29 cellular contexts compared by ENCODE assay signal in genomic region chr3:125479091-125479490, GRCh38.
"Had no signal": no experiment of that assay in that cellular context is flagged by ENCODE, and none has a peak within 500 bp of the region (broad histone marks: within the 10 kb centered on the region; RNA-seq: fewer than 3 reads in every experiment).

No MANE protein-coding gene starts in this region.

- H3K36me3 Mint-ChIP-seq: natural killer cell treated with Interleukin-12 subunit alpha and Interleukin-12 subunit beta and Interleukin-15 and Interleukin-18, amount 100 ng/mL, for 72 hours had no signal

- ATAC-seq: activated CD4-positive, alpha-beta T cell treated with anti-CD3 and anti-CD28 coated beads for 36 hours; activated T-cell treated with anti-CD3 and anti-CD28 coated beads, Interleukin-2, amount 50 U/mL, for 72 hours; gastrocnemius medialis; left ventricle myocardium superior; natural killer cell treated with Interleukin-12 subunit alpha and Interleukin-12 subunit beta and Interleukin-15 and Interleukin-18, amount 100 ng/mL, for 72 hours; pancreas; psoas muscle; stimulated activated effector memory CD8-positive, alpha-beta T cell treated with anti-CD3 and anti-CD28 coated beads, Interleukin-12 subunit alpha, Interleukin-12 subunit beta, amount 100 ng/mL, for 72 hours; stimulated activated naive CD8-positive, alpha-beta T cell treated with anti-CD3 and anti-CD28 coated beads, Interleukin-15, amount 100 ng/mL, for 72 hours; WTC11 had no signal

- H3K27ac Mint-ChIP-seq: activated CD4-positive, alpha-beta memory T cell treated with anti-CD3 and anti-CD28 coated beads for 36 hours; activated CD4-positive, alpha-beta T cell treated with anti-CD3 and anti-CD28 coated beads for 36 hours; activated naive CD4-positive, alpha-beta T cell treated with anti-CD3 and anti-CD28 coated beads for 36 hours; activated naive CD8-positive, alpha-beta T cell treated with anti-CD3 and anti-CD28 coated beads, Interleukin-2, amount 10 ng/mL, durations not matched to agents 7 days and 5 days; activated T-cell treated with anti-CD3 and anti-CD28 coated beads, Interleukin-2, amount 50 U/mL, for 72 hours; mesothelial cell of epicardium; natural killer cell treated with Interleukin-12 subunit alpha and Interleukin-12 subunit beta and Interleukin-15 and Interleukin-18, amount 100 ng/mL, for 72 hours; stimulated activated effector memory CD8-positive, alpha-beta T cell treated with anti-CD3 and anti-CD28 coated beads, Interleukin-12 subunit alpha, Interleukin-12 subunit beta, amount 100 ng/mL, for 72 hours; stimulated activated naive CD8-positive, alpha-beta T cell treated with anti-CD3 and anti-CD28 coated beads, Interleukin-15, amount 100 ng/mL, for 72 hours; T-helper 1 cell treated with Interleukin-12 subunit alpha and Interleukin-12 subunit beta and Interleukin-4 antibody, amounts not matched to agents 30 μg/mL and 1 μg/mL, for 36 hours; WTC11 had no signal

- H3K27ac ChIP-seq: gastrocnemius medialis, neutrophil, pancreas, psoas muscle, right atrium auricular region, skin epidermis, tibial artery had no signal

- H3K4me1 Mint-ChIP-seq: activated CD4-positive, alpha-beta T cell treated with anti-CD3 and anti-CD28 coated beads for 36 hours; activated naive CD8-positive, alpha-beta T cell treated with anti-CD3 and anti-CD28 coated beads, Interleukin-2, amount 10 ng/mL, durations not matched to agents 7 days and 5 days; brain; mesothelial cell of epicardium; stimulated activated effector memory CD8-positive, alpha-beta T cell treated with anti-CD3 and anti-CD28 coated beads, Interleukin-12 subunit alpha, Interleukin-12 subunit beta, amount 100 ng/mL, for 72 hours; stimulated activated naive CD8-positive, alpha-beta T cell treated with anti-CD3 and anti-CD28 coated beads, Interleukin-15, amount 100 ng/mL, for 72 hours had no signal

- H3K9me3 Mint-ChIP-seq: activated CD4-positive, alpha-beta memory T cell treated with anti-CD3 and anti-CD28 coated beads for 36 hours; activated naive CD4-positive, alpha-beta T cell treated with anti-CD3 and anti-CD28 coated beads for 36 hours; activated naive CD8-positive, alpha-beta T cell treated with anti-CD3 and anti-CD28 coated beads, Interleukin-2, amount 10 ng/mL, durations not matched to agents 7 days and 5 days; activated T-cell treated with anti-CD3 and anti-CD28 coated beads, Interleukin-2, amount 50 U/mL, for 72 hours; brain; mesothelial cell of epicardium; natural killer cell treated with Interleukin-12 subunit alpha and Interleukin-12 subunit beta and Interleukin-15 and Interleukin-18, amount 100 ng/mL, for 72 hours; stimulated activated effector memory CD8-positive, alpha-beta T cell treated with anti-CD3 and anti-CD28 coated beads, Interleukin-12 subunit alpha, Interleukin-12 subunit beta, amount 100 ng/mL, for 72 hours; stimulated activated naive CD8-positive, alpha-beta T cell treated with anti-CD3 and anti-CD28 coated beads, Interleukin-15, amount 100 ng/mL, for 72 hours; T-helper 1 cell treated with Interleukin-12 subunit alpha and Interleukin-12 subunit beta and Interleukin-4 antibody, amounts not matched to agents 30 μg/mL and 1 μg/mL, for 36 hours; WTC11 had no signal

- H3K9me3 ChIP-seq: gastrocnemius medialis, neutrophil, pancreas, psoas muscle, right atrium auricular region, tibial artery had no signal

- H3K4me1 ChIP-seq: gastrocnemius medialis, pancreas, psoas muscle, right atrium auricular region, tibial artery had no signal

- H3K4me3 ChIP-seq: gastrocnemius medialis, pancreas, psoas muscle, right atrium auricular region, skin epidermis, tibial artery had no signal

- DNase-seq: activated CD4-positive, alpha-beta memory T cell treated with anti-CD3 and anti-CD28 coated beads for 36 hours; activated CD4-positive, alpha-beta T cell treated with anti-CD3 and anti-CD28 coated beads for 36 hours; activated effector memory CD4-positive, alpha-beta T cell treated with Interleukin-2 at 50 U/mL for 16 hours; activated naive CD4-positive, alpha-beta T cell treated with anti-CD3 and anti-CD28 coated beads for 36 hours; activated naive CD8-positive, alpha-beta T cell treated with anti-CD3 and anti-CD28 coated beads, Interleukin-2, amount 10 ng/mL, durations not matched to agents 7 days and 5 days; activated T-cell treated with anti-CD3 and anti-CD28 coated beads, Interleukin-2, amount 50 U/mL, for 72 hours; aorta; caudate nucleus; effector memory CD4-positive, alpha-beta T cell; gastrocnemius medialis; head of caudate nucleus; hypothalamus; left ventricle myocardium superior; mammary epithelial cell; pancreas; psoas muscle; stimulated activated CD4-positive, alpha-beta T cell treated with anti-CD3 and anti-CD28 coated beads, Interleukin-2, amount 100 ng/mL, for 24 hours; stimulated activated naive CD8-positive, alpha-beta T cell treated with anti-CD3 and anti-CD28 coated beads, Interleukin-15, amount 100 ng/mL, for 72 hours; T1000; tibial artery had no signal

- H3K4me3 Mint-ChIP-seq: activated CD4-positive, alpha-beta memory T cell treated with anti-CD3 and anti-CD28 coated beads for 36 hours; activated CD4-positive, alpha-beta T cell treated with anti-CD3 and anti-CD28 coated beads for 36 hours; activated naive CD4-positive, alpha-beta T cell treated with anti-CD3 and anti-CD28 coated beads for 36 hours; activated naive CD8-positive, alpha-beta T cell treated with anti-CD3 and anti-CD28 coated beads, Interleukin-2, amount 10 ng/mL, durations not matched to agents 7 days and 5 days; activated T-cell treated with anti-CD3 and anti-CD28 coated beads, Interleukin-2, amount 50 U/mL, for 72 hours; brain; mesothelial cell of epicardium; natural killer cell treated with Interleukin-12 subunit alpha and Interleukin-12 subunit beta and Interleukin-15 and Interleukin-18, amount 100 ng/mL, for 72 hours; stimulated activated effector memory CD8-positive, alpha-beta T cell treated with anti-CD3 and anti-CD28 coated beads, Interleukin-12 subunit alpha, Interleukin-12 subunit beta, amount 100 ng/mL, for 72 hours; stimulated activated naive CD8-positive, alpha-beta T cell treated with anti-CD3 and anti-CD28 coated beads, Interleukin-15, amount 100 ng/mL, for 72 hours; T-helper 1 cell treated with Interleukin-12 subunit alpha and Interleukin-12 subunit beta and Interleukin-4 antibody, amounts not matched to agents 30 μg/mL and 1 μg/mL, for 36 hours; WTC11 had no signal

- H3K27me3 Mint-ChIP-seq: activated CD4-positive, alpha-beta memory T cell treated with anti-CD3 and anti-CD28 coated beads for 36 hours; activated CD4-positive, alpha-beta T cell treated with anti-CD3 and anti-CD28 coated beads for 36 hours; activated naive CD8-positive, alpha-beta T cell treated with anti-CD3 and anti-CD28 coated beads, Interleukin-2, amount 10 ng/mL, durations not matched to agents 7 days and 5 days; brain; natural killer cell treated with Interleukin-12 subunit alpha and Interleukin-12 subunit beta and Interleukin-15 and Interleukin-18, amount 100 ng/mL, for 72 hours; stimulated activated naive CD8-positive, alpha-beta T cell treated with anti-CD3 and anti-CD28 coated beads, Interleukin-15, amount 100 ng/mL, for 72 hours had no signal

- H3K27me3 ChIP-seq: gastrocnemius medialis, neutrophil, pancreas, right atrium auricular region, tibial artery had no signal
